In genomic region chr1:47224676-47225399, GRCh38 we compare ENCODE assay signal across 12 cellular contexts. TPM values are rescaled to one million over a fixed set of nuclear protein-coding genes. Genes with fewer than 3 reads are reported as not detected.
DNase-seq lines count a peak whose midpoint lies in the region; ATAC-seq and TF ChIP-seq lines count a peak whose summit lies in the region.
"Had no signal": no experiment of that assay in that cellular context is flagged by ENCODE, and none has a peak within 500 bp of the region (broad histone marks: within the 10 kb centered on the region; RNA-seq: fewer than 3 reads in every experiment).

No MANE protein-coding gene starts in this region.

- H3K4me3 Mint-ChIP-seq in activated T-cell treated with anti-CD3 and anti-CD28 coated beads, Interleukin-2, amount 50 U/mL, for 4 hours: no peak overlapping the region
- no peak overlapping the region for H3K4me3 Mint-ChIP-seq in activated CD8-positive, alpha-beta T cell treated with anti-CD3 and anti-CD28 coated beads, Interleukin-2, amount 10 ng/mL, durations not matched to agents 7 days and 5 days

- H3K27me3 Mint-ChIP-seq in activated T-cell treated with anti-CD3 and anti-CD28 coated beads, Interleukin-2, amount 50 U/mL, for 4 hours (ENCODE audit: low read depth): peaks cover 42% of the 10 kb centered on the region
- H3K27me3 Mint-ChIP-seq in activated CD8-positive, alpha-beta T cell treated with anti-CD3 and anti-CD28 coated beads, Interleukin-2, amount 10 ng/mL, durations not matched to agents 7 days and 5 days (ENCODE audit: low read depth): peaks cover 48% of the 10 kb centered on the region

- H3K9me3 ChIP-seq in mesenchymal stem cell (ENCODE audit: control insufficient read depth, low read length) (peaks cover 6% of the 10 kb centered on the region), tibial nerve (no peaks in the 10 kb centered on the region)

- H2BK5ac ChIP-seq in mesenchymal stem cell (ENCODE audit: low read depth, low read length, poor library complexity, severe bottlenecking): no peak overlapping the region

- DNase-seq in activated T-cell treated with anti-CD3 and anti-CD28 coated beads, Interleukin-2, amount 50 U/mL, for 4 hours: no peak
- DNase-seq in activated T-cell treated with anti-CD3 and anti-CD28 coated beads for 4 hours (no peak), mesenchymal stem cell (no peak), tibial nerve (ENCODE audit: low spot score in 2 of 2) (no peak), SKM-1 treated with dmso at 0.1 percent for 144 hours (lab: John Stamatoyannopoulos, UW; ENCODE audit: unreplicated experiment) (no peak), NCI-H1048 (lab: John Stamatoyannopoulos, UW) (no peak)
- DNase-seq in activated CD8-positive, alpha-beta T cell treated with anti-CD3 and anti-CD28 coated beads, Interleukin-2, amount 10 ng/mL, durations not matched to agents 7 days and 5 days: no peak
- no peak for DNase-seq in activated CD4-positive, CD25-positive, alpha-beta regulatory T cell treated with anti-CD3 and anti-CD28 coated beads, Interleukin-2, amount 50 U/mL, for 72 hours
- DNase-seq: activated CD8-positive, alpha-beta memory T cell treated with anti-CD3 and anti-CD28 coated beads, Interleukin-2, amount 50 U/mL, for 4 hours; islet precursor cell had no signal

- no peak for TF ChIP-seq CTCF in tibial nerve (IDR thresholded peaks at IDR 0.05)

- no peak overlapping the region for H2BK120ac ChIP-seq in mesenchymal stem cell (ENCODE audit: low read depth, low read length)

- CTCF ChIA-PET in activated CD8-positive, alpha-beta T cell treated with anti-CD3 and anti-CD28 coated beads, Interleukin-2, amount 10 ng/mL, durations not matched to agents 7 days and 5 days (lab: Charles Lee): no interaction called here

- peak overlapping the region in 1 of 2 experiments; percentile 92 for H3K23ac ChIP-seq in mesenchymal stem cell (ENCODE audit: low read length in 2 of 2)

- WGBS in mesenchymal stem cell: 4% methylated on average over 25 of the region's 30 CpGs
- WGBS in tibial nerve, 2 donors: 8 to 12% methylated on average over 23 to 28 of the region's 30 CpGs

- peak overlapping the region; percentile 61 for H3K4me2 ChIP-seq in mesenchymal stem cell (ENCODE audit: low read length, poor library complexity, severe bottlenecking)

- no peak for TF ChIP-seq EP300 in tibial nerve (IDR thresholded peaks at IDR 0.05)

- ATAC-seq in activated T-cell treated with anti-CD3 and anti-CD28 coated beads, Interleukin-2, amount 50 U/mL, for 4 hours: peak; percentile 12 to 22
- ATAC-seq in activated CD8-positive, alpha-beta T cell treated with anti-CD3 and anti-CD28 coated beads, Interleukin-2, amount 10 ng/mL, durations not matched to agents 7 days and 5 days: peak; percentile 32
- ATAC-seq: HCT116 had no signal

- H3K9ac ChIP-seq in mesenchymal stem cell (ENCODE audit: low read length): no peak overlapping the region

- no peak overlapping the region for H3K4ac ChIP-seq in mesenchymal stem cell (ENCODE audit: low read depth in 1 of 2, low read length in 2 of 2)

- H2BK15ac ChIP-seq in mesenchymal stem cell (ENCODE audit: low read depth, poor library complexity, severe bottlenecking): no peak overlapping the region

- POLR2A ChIA-PET in activated CD8-positive, alpha-beta T cell treated with anti-CD3 and anti-CD28 coated beads, Interleukin-2, amount 10 ng/mL, durations not matched to agents 7 days and 5 days (lab: Charles Lee): no interaction called here

- no peaks in the 10 kb centered on the region for H3K79me1 ChIP-seq in mesenchymal stem cell (replicated peaks; ENCODE audit: low read length, poor library complexity, severe bottlenecking)

- no peak for TF ChIP-seq POLR2A in tibial nerve (IDR thresholded peaks at IDR 0.05)

- H3K27me3 ChIP-seq in mesenchymal stem cell (ENCODE audit: control insufficient read depth in 1 of 2, insufficient read depth in 1 of 2, low read length in 2 of 2) (peaks cover 94 to 96% of the 10 kb centered on the region in 2 experiments), tibial nerve (peaks cover 5 to 81% of the 10 kb centered on the region in 2 donors)

- peaks cover 10% of the 10 kb centered on the region for H3K4me1 Mint-ChIP-seq in activated T-cell treated with anti-CD3 and anti-CD28 coated beads, Interleukin-2, amount 50 U/mL, for 4 hours (ENCODE audit: low read depth)
- peaks cover 7% of the 10 kb centered on the region for H3K4me1 Mint-ChIP-seq in activated CD8-positive, alpha-beta T cell treated with anti-CD3 and anti-CD28 coated beads, Interleukin-2, amount 10 ng/mL, durations not matched to agents 7 days and 5 days (ENCODE audit: low read depth)

- no peak overlapping the region for H4K8ac ChIP-seq in mesenchymal stem cell (ENCODE audit: low read length)

- H3K36me3 ChIP-seq in mesenchymal stem cell (ENCODE audit: control insufficient read depth in 1 of 2, insufficient read depth in 2 of 2, low read depth in 1 of 2, low read length in 2 of 2) (no peaks in the 10 kb centered on the region), tibial nerve (no peaks in the 10 kb centered on the region)

- H3K27ac Mint-ChIP-seq in activated CD8-positive, alpha-beta T cell treated with anti-CD3 and anti-CD28 coated beads, Interleukin-2, amount 10 ng/mL, durations not matched to agents 7 days and 5 days: no peak overlapping the region

- no peak overlapping the region for H3K18ac ChIP-seq in mesenchymal stem cell (ENCODE audit: low read depth in 1 of 2, low read length in 2 of 2)

- H2BK12ac ChIP-seq in mesenchymal stem cell (ENCODE audit: low read length in 2 of 2): no peak overlapping the region

- H3K4me3 ChIP-seq in mesenchymal stem cell (ENCODE audit: insufficient read depth in 1 of 2, low read depth in 1 of 2, low read length in 2 of 2) (peak overlapping the region in 1 of 2 experiments; percentile 34), tibial nerve (peak overlapping the region in 3 of 4 donors; percentile 24 to 45 (median 25))

- H4K91ac ChIP-seq in mesenchymal stem cell (ENCODE audit: low read length): no peak overlapping the region

- H3K36me3 Mint-ChIP-seq in activated T-cell treated with anti-CD3 and anti-CD28 coated beads, Interleukin-2, amount 50 U/mL, for 4 hours (ENCODE audit: insufficient read depth): no peaks in the 10 kb centered on the region
- no peaks in the 10 kb centered on the region for H3K36me3 Mint-ChIP-seq in activated CD8-positive, alpha-beta T cell treated with anti-CD3 and anti-CD28 coated beads, Interleukin-2, amount 10 ng/mL, durations not matched to agents 7 days and 5 days (ENCODE audit: low read depth)

- no peak overlapping the region for H3K14ac ChIP-seq in mesenchymal stem cell (ENCODE audit: low read length in 2 of 2)

- H2AK5ac ChIP-seq in mesenchymal stem cell (ENCODE audit: low read length, severe bottlenecking): no peak overlapping the region

- H3K27ac ChIP-seq in mesenchymal stem cell (ENCODE audit: low read length, poor library complexity, severe bottlenecking) (no peak overlapping the region), tibial nerve (no peak overlapping the region)

- no peak overlapping the region for H2AFZ ChIP-seq in mesenchymal stem cell (ENCODE audit: low read depth, low read length)

- H3K4me1 ChIP-seq in mesenchymal stem cell (ENCODE audit: control insufficient read depth, insufficient read depth, low read depth, low read length) (peaks cover 24% of the 10 kb centered on the region), tibial nerve (peaks cover 0 to 31% (median 15%) of the 10 kb centered on the region in 4 donors)

- H3K9me3 Mint-ChIP-seq in activated T-cell treated with anti-CD3 and anti-CD28 coated beads, Interleukin-2, amount 50 U/mL, for 4 hours: no peaks in the 10 kb centered on the region
- H3K9me3 Mint-ChIP-seq in activated CD8-positive, alpha-beta T cell treated with anti-CD3 and anti-CD28 coated beads, Interleukin-2, amount 10 ng/mL, durations not matched to agents 7 days and 5 days (ENCODE audit: insufficient read depth): no peaks in the 10 kb centered on the region

RNA-seq across cellular contexts. Expression of gene TAL1, which starts 7.2 kb away (rescaled TPM):
- under 1 TPM; 0.05 to 0.14 (median 0.11) TPM for total RNA-seq in activated T-cell treated with anti-CD3 and anti-CD28 coated beads, Interleukin-2, amount 50 U/mL, for 4 hours
- total RNA-seq in activated CD8-positive, alpha-beta T cell treated with anti-CD3 and anti-CD28 coated beads, Interleukin-2, amount 10 ng/mL, durations not matched to agents 7 days and 5 days: not detected
- not detected for polyA plus RNA-seq in mesenchymal stem cell (2013, experiment 1 of 2)
- polyA plus RNA-seq in mesenchymal stem cell (2013, experiment 2 of 2): not detected
- 10 to 100 TPM in 1 of 4 donors, 1 to 10 TPM in 3; 3.1 to 10.0 (median 5.7) TPM for total RNA-seq in tibial nerve
- total RNA-seq: T-helper 1 cell treated with Interleukin-12 subunit alpha and Interleukin-12 subunit beta and Interleukin-4 antibody, amounts not matched to agents 30 ng/mL and 1 ng/mL, for 36 hours had no signal

RNA-seq across cellular contexts. Expression of gene PDZK1IP1, which starts 35.0 kb away (rescaled TPM):
- total RNA-seq in activated T-cell treated with anti-CD3 and anti-CD28 coated beads, Interleukin-2, amount 50 U/mL, for 4 hours: not detected
- not detected for total RNA-seq in activated CD8-positive, alpha-beta T cell treated with anti-CD3 and anti-CD28 coated beads, Interleukin-2, amount 10 ng/mL, durations not matched to agents 7 days and 5 days
- not detected for polyA plus RNA-seq in mesenchymal stem cell (2013, experiment 1 of 2)
- polyA plus RNA-seq in mesenchymal stem cell (2013, experiment 2 of 2): not detected
- total RNA-seq in tibial nerve: 1 to 10 TPM in 2 of 4 donors, not detected in 2; 1.5 to 4.2 TPM
- total RNA-seq: T-helper 1 cell treated with Interleukin-12 subunit alpha and Interleukin-12 subunit beta and Interleukin-4 antibody, amounts not matched to agents 30 ng/mL and 1 ng/mL, for 36 hours had no signal
